Comparison of ENCODE assay signal across 10 cellular contexts in genomic region chr6:86412063-86412462, GRCh38.
"Had no signal": no experiment of that assay in that cellular context is flagged by ENCODE, and none has a peak within 500 bp of the region (broad histone marks: within the 10 kb centered on the region; RNA-seq: fewer than 3 reads in every experiment).

No MANE protein-coding gene starts in this region.

- H3K4me1 ChIP-seq: HAP-1 had no signal

- ATAC-seq: HCT116, HepG2 had no signal

- DNase-seq: GM23248, GOT3, H7, HFFc6, KBM-7 had no signal

- H3K27me3 Mint-ChIP-seq: IgD-negative memory B cell had no signal

- H3K9me3 ChIP-seq: HAP-1 had no signal

- H2AFZ ChIP-seq: GM23248 had no signal

- H3K36me3 Mint-ChIP-seq: IgD-negative memory B cell had no signal

- H3K4me3 ChIP-seq: GM23248, HAP-1 had no signal

- H3K27ac ChIP-seq: GM23248, HL-60 had no signal

- H3K9ac ChIP-seq: GM23248 had no signal

- H3K4me1 Mint-ChIP-seq: IgD-negative memory B cell had no signal

- H3K36me3 ChIP-seq: HAP-1 had no signal

- H3K27ac Mint-ChIP-seq: HFFc6, IgD-negative memory B cell had no signal

- H3K4me3 Mint-ChIP-seq: HFFc6, IgD-negative memory B cell had no signal
